In the genomic region with DNA sequence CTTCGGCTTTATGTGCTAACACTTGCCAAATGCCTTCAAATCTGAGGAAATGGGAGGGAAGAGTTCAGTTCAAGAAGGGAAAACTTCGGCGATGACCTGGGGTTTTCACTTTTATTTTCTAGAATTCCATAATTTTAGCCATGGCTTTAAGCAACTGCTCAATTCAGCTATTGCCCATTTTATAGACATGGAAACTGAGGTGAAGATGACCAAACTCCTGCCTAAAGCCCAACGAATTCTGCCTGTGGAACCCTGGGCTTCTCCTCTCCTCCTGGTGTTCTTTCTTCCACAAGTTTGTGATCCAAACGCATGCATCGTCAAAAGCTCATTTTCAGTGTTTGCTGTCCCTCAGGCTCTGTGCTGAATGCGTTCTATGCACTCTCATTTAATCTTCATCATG, we compare ENCODE assay signal across 2 cellular contexts.
TF ChIP-seq lines count a peak whose summit lies in the region.

No MANE protein-coding gene starts in this region.

TF ChIP-seq in SK-N-SH, 30 proteins besides CTCF, POLR2A, EP300 and RAD21 (continued from another document):
- TF ChIP-seq REST (IDR thresholded peaks at IDR 0.05; ENCODE audit: low read depth, low read length), result no peak
- no peak for TF ChIP-seq RFX5 (IDR thresholded peaks at IDR 0.05; ENCODE audit: low read length)
- no peak for TF ChIP-seq CHD2 (IDR thresholded peaks at IDR 0.05; ENCODE audit: low read length, partially characterized antibody)
- TF ChIP-seq TAF1 (IDR thresholded peaks at IDR 0.05; ENCODE audit: borderline replicate concordance, low read depth, low read length), result no peak
- no peak for TF ChIP-seq MEF2A (IDR thresholded peaks at IDR 0.05; ENCODE audit: borderline replicate concordance, low read depth)
- no peak for TF ChIP-seq MXI1 (IDR thresholded peaks at IDR 0.05; ENCODE audit: low read depth, low read length)
- TF ChIP-seq NRF1 (IDR thresholded peaks at IDR 0.05; ENCODE audit: low read depth, low read length), result no peak
- TF ChIP-seq RCOR1 (IDR thresholded peaks at IDR 0.05; ENCODE audit: low read length), result no peak
- no peak for TF ChIP-seq IRF3 (IDR thresholded peaks at IDR 0.05; ENCODE audit: low read depth, low read length)
- no peak for TF ChIP-seq SMC3 (IDR thresholded peaks at IDR 0.05; ENCODE audit: low read depth, low read length)
- TF ChIP-seq FOXM1 (IDR thresholded peaks at IDR 0.05; ENCODE audit: low read depth), result no peak
- TF ChIP-seq FOXJ3 (CRISPR knock-in tag; IDR thresholded peaks at IDR 0.05), result no peak
- no peak for TF ChIP-seq RXRA (IDR thresholded peaks at IDR 0.05; ENCODE audit: borderline replicate concordance, low read depth)
- no peak for TF ChIP-seq POLR2AphosphoS5 (IDR thresholded peaks at IDR 0.05; ENCODE audit: low read depth, low read length)
- no peak for TF ChIP-seq TCF12 (IDR thresholded peaks at IDR 0.05)
- TF ChIP-seq NFIC (IDR thresholded peaks at IDR 0.05; ENCODE audit: borderline replicate concordance), result no peak
TF ChIP-seq in SK-N-SH: peak in this region for 0.

TF ChIP-seq in SK-N-SH treated with all-trans-retinoic acid at 6 μM for 48 hours, 23 proteins besides CTCF, POLR2A, EP300 and RAD21 (continued from another document):
- TF ChIP-seq, protein P1, sequence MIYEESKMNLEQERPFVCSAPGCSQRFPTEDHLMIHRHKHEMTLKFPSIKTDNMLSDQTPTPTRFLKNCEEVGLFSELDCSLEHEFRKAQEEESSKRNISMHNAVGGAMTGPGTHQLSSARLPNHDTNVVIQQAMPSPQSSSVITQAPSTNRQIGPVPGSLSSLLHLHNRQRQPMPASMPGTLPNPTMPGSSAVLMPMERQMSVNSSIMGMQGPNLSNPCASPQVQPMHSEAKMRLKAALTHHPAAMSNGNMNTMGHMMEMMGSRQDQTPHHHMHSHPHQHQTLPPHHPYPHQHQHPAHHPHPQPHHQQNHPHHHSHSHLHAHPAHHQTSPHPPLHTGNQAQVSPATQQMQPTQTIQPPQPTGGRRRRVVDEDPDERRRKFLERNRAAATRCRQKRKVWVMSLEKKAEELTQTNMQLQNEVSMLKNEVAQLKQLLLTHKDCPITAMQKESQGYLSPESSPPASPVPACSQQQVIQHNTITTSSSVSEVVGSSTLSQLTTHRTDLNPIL (CRISPR knock-in tag; IDR thresholded peaks at IDR 0.05; ENCODE audit: low read depth), result no peak
- TF ChIP-seq ESRRG (CRISPR knock-in tag; IDR thresholded peaks at IDR 0.05), result no peak
- TF ChIP-seq ZNF8 (CRISPR knock-in tag; IDR thresholded peaks at IDR 0.05), result no peak
- TF ChIP-seq OSR1 (CRISPR knock-in tag; IDR thresholded peaks at IDR 0.05), result no peak
- no peak for TF ChIP-seq ISL1 (CRISPR knock-in tag; IDR thresholded peaks at IDR 0.05)
- TF ChIP-seq TCF4 (CRISPR knock-in tag; IDR thresholded peaks at IDR 0.05; ENCODE audit: borderline replicate concordance), result no peak
- no peak for TF ChIP-seq TSHZ2 (CRISPR knock-in tag; IDR thresholded peaks at IDR 0.05)
